ENCODE assay signal across 1 cellular context in genomic region chr7:71661671-71662224, GRCh38.
TF ChIP-seq lines count a peak whose summit lies in the region.

No MANE protein-coding gene starts in this region.

TF ChIP-seq in H1, 55 proteins besides CTCF, POLR2A, EP300 and RAD21:
- TF ChIP-seq FOSL1 (IDR thresholded peaks at IDR 0.05; ENCODE audit: insufficient read depth, low read depth, low read length), result no peak
- no peak for TF ChIP-seq EGR1 (IDR thresholded peaks at IDR 0.05; ENCODE audit: borderline replicate concordance, low read depth, low read length)
- TF ChIP-seq ZNF274 (IDR thresholded peaks at IDR 0.05; ENCODE audit: borderline replicate concordance, extremely low read depth, low read length), result no peak
- no peak for TF ChIP-seq RBBP5 (IDR thresholded peaks at IDR 0.05; ENCODE audit: borderline replicate concordance, low read depth, low read length)
- no peak for TF ChIP-seq BCL11A (IDR thresholded peaks at IDR 0.05; ENCODE audit: low read depth in 2 of 2, low read length in 2 of 2)
- TF ChIP-seq, protein P1, sequence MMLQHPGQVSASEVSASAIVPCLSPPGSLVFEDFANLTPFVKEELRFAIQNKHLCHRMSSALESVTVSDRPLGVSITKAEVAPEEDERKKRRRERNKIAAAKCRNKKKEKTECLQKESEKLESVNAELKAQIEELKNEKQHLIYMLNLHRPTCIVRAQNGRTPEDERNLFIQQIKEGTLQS (IDR thresholded peaks at IDR 0.05; ENCODE audit: insufficient read depth, low read depth, low read length), result no peak
- no peak for TF ChIP-seq EZH2 (IDR thresholded peaks at IDR 0.05; ENCODE audit: low read depth, low read length, severe bottlenecking)
